1 cellular context compared by ENCODE assay signal in the genomic region with DNA sequence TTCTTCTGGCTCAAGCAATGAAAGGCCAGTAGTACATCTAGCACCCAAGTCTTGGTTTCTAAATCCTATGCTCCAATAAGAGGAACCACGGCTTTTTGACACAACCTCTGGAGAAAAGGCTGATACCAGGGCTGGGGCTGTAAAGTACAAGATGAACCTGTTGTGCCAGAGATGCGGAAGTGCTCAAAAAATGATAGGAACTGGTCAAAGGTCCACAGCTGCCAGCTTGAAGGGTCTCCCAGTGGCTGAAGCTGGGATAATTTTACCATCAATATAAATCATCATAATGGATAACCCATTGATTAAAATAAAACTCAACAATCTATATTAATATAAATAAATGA.
TF ChIP-seq lines count a peak whose summit lies in the region.

No MANE protein-coding gene starts in this region.

TF ChIP-seq in WTC11, 78 proteins besides CTCF, POLR2A, EP300 and RAD21 (continued from another document):
- TF ChIP-seq, protein P1, sequence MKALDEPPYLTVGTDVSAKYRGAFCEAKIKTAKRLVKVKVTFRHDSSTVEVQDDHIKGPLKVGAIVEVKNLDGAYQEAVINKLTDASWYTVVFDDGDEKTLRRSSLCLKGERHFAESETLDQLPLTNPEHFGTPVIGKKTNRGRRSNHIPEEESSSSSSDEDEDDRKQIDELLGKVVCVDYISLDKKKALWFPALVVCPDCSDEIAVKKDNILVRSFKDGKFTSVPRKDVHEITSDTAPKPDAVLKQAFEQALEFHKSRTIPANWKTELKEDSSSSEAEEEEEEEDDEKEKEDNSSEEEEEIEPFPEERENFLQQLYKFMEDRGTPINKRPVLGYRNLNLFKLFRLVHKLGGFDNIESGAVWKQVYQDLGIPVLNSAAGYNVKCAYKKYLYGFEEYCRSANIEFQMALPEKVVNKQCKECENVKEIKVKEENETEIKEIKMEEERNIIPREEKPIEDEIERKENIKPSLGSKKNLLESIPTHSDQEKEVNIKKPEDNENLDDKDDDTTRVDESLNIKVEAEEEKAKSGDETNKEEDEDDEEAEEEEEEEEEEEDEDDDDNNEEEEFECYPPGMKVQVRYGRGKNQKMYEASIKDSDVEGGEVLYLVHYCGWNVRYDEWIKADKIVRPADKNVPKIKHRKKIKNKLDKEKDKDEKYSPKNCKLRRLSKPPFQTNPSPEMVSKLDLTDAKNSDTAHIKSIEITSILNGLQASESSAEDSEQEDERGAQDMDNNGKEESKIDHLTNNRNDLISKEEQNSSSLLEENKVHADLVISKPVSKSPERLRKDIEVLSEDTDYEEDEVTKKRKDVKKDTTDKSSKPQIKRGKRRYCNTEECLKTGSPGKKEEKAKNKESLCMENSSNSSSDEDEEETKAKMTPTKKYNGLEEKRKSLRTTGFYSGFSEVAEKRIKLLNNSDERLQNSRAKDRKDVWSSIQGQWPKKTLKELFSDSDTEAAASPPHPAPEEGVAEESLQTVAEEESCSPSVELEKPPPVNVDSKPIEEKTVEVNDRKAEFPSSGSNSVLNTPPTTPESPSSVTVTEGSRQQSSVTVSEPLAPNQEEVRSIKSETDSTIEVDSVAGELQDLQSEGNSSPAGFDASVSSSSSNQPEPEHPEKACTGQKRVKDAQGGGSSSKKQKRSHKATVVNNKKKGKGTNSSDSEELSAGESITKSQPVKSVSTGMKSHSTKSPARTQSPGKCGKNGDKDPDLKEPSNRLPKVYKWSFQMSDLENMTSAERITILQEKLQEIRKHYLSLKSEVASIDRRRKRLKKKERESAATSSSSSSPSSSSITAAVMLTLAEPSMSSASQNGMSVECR (CRISPR knock-in tag; IDR thresholded peaks at IDR 0.05; ENCODE audit: borderline replicate concordance), result no peak
- no peak for TF ChIP-seq JAZF1 (CRISPR knock-in tag; IDR thresholded peaks at IDR 0.05)
